ENCODE assay signal across 2 cellular contexts in the genomic region with DNA sequence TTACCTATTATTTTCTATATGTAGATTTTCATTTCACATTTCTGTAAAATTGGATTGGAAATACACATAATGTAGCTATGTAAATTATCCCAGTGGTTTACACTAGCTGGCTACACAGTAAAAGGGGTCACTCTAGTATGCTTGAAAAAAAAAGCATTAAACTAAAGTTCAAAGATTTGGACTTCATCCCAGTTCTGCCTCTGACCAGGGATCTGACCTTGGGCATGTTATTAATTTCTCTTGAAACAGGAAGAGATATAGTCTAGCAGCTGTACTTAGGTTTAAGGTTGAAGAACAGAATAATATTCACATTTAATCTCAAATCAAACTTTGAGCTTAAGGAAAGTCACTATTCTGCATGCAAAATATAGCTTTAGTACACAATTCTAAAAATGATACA.
TF ChIP-seq lines count a peak whose summit lies in the region.

No MANE protein-coding gene starts in this region.

TF ChIP-seq in SK-N-SH treated with all-trans-retinoic acid at 6 μM for 48 hours, 23 proteins besides CTCF, POLR2A, EP300 and RAD21:
- TF ChIP-seq, protein P1, sequence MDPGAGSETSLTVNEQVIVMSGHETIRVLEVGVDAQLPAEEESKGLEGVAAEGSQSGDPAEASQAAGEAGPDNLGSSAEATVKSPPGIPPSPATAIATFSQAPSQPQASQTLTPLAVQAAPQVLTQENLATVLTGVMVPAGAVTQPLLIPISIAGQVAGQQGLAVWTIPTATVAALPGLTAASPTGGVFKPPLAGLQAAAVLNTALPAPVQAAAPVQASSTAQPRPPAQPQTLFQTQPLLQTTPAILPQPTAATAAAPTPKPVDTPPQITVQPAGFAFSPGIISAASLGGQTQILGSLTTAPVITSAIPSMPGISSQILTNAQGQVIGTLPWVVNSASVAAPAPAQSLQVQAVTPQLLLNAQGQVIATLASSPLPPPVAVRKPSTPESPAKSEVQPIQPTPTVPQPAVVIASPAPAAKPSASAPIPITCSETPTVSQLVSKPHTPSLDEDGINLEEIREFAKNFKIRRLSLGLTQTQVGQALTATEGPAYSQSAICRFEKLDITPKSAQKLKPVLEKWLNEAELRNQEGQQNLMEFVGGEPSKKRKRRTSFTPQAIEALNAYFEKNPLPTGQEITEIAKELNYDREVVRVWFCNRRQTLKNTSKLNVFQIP (CRISPR knock-in tag; IDR thresholded peaks at IDR 0.05; ENCODE audit: borderline replicate concordance, low read depth): no peak
- TF ChIP-seq TOX (CRISPR knock-in tag; IDR thresholded peaks at IDR 0.05; ENCODE audit: borderline replicate concordance): no peak
- no peak for TF ChIP-seq BACH2 (CRISPR knock-in tag; IDR thresholded peaks at IDR 0.05; ENCODE audit: borderline replicate concordance)
- no peak for TF ChIP-seq ZNF70 (CRISPR knock-in tag; IDR thresholded peaks at IDR 0.05)
- TF ChIP-seq ISL1 (CRISPR knock-in tag; IDR thresholded peaks at IDR 0.05): no peak
- no peak for TF ChIP-seq ZNF8 (CRISPR knock-in tag; IDR thresholded peaks at IDR 0.05)
- TF ChIP-seq, protein P2, sequence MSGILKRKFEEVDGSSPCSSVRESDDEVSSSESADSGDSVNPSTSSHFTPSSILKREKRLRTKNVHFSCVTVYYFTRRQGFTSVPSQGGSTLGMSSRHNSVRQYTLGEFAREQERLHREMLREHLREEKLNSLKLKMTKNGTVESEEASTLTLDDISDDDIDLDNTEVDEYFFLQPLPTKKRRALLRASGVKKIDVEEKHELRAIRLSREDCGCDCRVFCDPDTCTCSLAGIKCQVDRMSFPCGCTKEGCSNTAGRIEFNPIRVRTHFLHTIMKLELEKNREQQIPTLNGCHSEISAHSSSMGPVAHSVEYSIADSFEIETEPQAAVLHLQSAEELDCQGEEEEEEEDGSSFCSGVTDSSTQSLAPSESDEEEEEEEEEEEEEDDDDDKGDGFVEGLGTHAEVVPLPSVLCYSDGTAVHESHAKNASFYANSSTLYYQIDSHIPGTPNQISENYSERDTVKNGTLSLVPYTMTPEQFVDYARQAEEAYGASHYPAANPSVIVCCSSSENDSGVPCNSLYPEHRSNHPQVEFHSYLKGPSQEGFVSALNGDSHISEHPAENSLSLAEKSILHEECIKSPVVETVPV (CRISPR knock-in tag; IDR thresholded peaks at IDR 0.05): no peak
- TF ChIP-seq, protein P3, sequence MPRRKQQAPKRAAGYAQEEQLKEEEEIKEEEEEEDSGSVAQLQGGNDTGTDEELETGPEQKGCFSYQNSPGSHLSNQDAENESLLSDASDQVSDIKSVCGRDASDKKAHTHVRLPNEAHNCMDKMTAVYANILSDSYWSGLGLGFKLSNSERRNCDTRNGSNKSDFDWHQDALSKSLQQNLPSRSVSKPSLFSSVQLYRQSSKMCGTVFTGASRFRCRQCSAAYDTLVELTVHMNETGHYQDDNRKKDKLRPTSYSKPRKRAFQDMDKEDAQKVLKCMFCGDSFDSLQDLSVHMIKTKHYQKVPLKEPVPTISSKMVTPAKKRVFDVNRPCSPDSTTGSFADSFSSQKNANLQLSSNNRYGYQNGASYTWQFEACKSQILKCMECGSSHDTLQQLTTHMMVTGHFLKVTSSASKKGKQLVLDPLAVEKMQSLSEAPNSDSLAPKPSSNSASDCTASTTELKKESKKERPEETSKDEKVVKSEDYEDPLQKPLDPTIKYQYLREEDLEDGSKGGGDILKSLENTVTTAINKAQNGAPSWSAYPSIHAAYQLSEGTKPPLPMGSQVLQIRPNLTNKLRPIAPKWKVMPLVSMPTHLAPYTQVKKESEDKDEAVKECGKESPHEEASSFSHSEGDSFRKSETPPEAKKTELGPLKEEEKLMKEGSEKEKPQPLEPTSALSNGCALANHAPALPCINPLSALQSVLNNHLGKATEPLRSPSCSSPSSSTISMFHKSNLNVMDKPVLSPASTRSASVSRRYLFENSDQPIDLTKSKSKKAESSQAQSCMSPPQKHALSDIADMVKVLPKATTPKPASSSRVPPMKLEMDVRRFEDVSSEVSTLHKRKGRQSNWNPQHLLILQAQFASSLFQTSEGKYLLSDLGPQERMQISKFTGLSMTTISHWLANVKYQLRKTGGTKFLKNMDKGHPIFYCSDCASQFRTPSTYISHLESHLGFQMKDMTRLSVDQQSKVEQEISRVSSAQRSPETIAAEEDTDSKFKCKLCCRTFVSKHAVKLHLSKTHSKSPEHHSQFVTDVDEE (CRISPR knock-in tag; IDR thresholded peaks at IDR 0.05): no peak
- no peak for TF ChIP-seq RARB (CRISPR knock-in tag; IDR thresholded peaks at IDR 0.05)
- TF ChIP-seq, protein P4, sequence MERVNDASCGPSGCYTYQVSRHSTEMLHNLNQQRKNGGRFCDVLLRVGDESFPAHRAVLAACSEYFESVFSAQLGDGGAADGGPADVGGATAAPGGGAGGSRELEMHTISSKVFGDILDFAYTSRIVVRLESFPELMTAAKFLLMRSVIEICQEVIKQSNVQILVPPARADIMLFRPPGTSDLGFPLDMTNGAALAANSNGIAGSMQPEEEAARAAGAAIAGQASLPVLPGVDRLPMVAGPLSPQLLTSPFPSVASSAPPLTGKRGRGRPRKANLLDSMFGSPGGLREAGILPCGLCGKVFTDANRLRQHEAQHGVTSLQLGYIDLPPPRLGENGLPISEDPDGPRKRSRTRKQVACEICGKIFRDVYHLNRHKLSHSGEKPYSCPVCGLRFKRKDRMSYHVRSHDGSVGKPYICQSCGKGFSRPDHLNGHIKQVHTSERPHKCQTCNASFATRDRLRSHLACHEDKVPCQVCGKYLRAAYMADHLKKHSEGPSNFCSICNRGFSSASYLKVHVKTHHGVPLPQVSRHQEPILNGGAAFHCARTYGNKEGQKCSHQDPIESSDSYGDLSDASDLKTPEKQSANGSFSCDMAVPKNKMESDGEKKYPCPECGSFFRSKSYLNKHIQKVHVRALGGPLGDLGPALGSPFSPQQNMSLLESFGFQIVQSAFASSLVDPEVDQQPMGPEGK (CRISPR knock-in tag; IDR thresholded peaks at IDR 0.05; ENCODE audit: borderline replicate concordance): no peak

TF ChIP-seq in HepG2, 621 proteins besides CTCF, POLR2A, EP300 and RAD21 (continued from another document):
- TF ChIP-seq, protein P5, sequence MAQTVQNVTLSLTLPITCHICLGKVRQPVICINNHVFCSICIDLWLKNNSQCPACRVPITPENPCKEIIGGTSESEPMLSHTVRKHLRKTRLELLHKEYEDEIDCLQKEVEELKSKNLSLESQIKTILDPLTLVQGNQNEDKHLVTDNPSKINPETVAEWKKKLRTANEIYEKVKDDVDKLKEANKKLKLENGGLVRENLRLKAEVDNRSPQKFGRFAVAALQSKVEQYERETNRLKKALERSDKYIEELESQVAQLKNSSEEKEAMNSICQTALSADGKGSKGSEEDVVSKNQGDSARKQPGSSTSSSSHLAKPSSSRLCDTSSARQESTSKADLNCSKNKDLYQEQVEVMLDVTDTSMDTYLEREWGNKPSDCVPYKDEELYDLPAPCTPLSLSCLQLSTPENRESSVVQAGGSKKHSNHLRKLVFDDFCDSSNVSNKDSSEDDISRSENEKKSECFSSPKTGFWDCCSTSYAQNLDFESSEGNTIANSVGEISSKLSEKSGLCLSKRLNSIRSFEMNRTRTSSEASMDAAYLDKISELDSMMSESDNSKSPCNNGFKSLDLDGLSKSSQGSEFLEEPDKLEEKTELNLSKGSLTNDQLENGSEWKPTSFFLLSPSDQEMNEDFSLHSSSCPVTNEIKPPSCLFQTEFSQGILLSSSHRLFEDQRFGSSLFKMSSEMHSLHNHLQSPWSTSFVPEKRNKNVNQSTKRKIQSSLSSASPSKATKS (CRISPR knock-in tag; IDR thresholded peaks at IDR 0.05): no peak
- TF ChIP-seq SYNCRIP (IDR thresholded peaks at IDR 0.05; ENCODE audit: insufficient read depth, low read depth, low read length): no peak
- TF ChIP-seq, protein P6, sequence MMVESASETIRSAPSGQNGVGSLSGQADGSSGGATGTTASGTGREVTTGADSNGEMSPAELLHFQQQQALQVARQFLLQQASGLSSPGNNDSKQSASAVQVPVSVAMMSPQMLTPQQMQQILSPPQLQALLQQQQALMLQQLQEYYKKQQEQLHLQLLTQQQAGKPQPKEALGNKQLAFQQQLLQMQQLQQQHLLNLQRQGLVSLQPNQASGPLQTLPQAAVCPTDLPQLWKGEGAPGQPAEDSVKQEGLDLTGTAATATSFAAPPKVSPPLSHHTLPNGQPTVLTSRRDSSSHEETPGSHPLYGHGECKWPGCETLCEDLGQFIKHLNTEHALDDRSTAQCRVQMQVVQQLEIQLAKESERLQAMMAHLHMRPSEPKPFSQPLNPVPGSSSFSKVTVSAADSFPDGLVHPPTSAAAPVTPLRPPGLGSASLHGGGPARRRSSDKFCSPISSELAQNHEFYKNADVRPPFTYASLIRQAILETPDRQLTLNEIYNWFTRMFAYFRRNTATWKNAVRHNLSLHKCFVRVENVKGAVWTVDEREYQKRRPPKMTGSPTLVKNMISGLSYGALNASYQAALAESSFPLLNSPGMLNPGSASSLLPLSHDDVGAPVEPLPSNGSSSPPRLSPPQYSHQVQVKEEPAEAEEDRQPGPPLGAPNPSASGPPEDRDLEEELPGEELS (CRISPR knock-in tag; IDR thresholded peaks at IDR 0.05): no peak
- TF ChIP-seq MIXL1 (CRISPR knock-in tag; IDR thresholded peaks at IDR 0.05): no peak
- no peak for TF ChIP-seq FIP1L1 (IDR thresholded peaks at IDR 0.05; ENCODE audit: borderline replicate concordance, insufficient read depth, low read depth, low read length)
- TF ChIP-seq KDM1A (CRISPR knock-in tag; IDR thresholded peaks at IDR 0.05): no peak
- TF ChIP-seq JUND (CRISPR knock-in tag; IDR thresholded peaks at IDR 0.05): no peak
- TF ChIP-seq MEIS2 (CRISPR knock-in tag; IDR thresholded peaks at IDR 0.05): no peak
- no peak for TF ChIP-seq ZKSCAN5 (CRISPR knock-in tag; IDR thresholded peaks at IDR 0.05)
- TF ChIP-seq, protein P7, sequence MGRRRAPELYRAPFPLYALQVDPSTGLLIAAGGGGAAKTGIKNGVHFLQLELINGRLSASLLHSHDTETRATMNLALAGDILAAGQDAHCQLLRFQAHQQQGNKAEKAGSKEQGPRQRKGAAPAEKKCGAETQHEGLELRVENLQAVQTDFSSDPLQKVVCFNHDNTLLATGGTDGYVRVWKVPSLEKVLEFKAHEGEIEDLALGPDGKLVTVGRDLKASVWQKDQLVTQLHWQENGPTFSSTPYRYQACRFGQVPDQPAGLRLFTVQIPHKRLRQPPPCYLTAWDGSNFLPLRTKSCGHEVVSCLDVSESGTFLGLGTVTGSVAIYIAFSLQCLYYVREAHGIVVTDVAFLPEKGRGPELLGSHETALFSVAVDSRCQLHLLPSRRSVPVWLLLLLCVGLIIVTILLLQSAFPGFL (CRISPR knock-in tag; IDR thresholded peaks at IDR 0.05): no peak
TF ChIP-seq in HepG2: peak in this region for 0.
